ENCODE assay signal across 7 cellular contexts in the genomic region with DNA sequence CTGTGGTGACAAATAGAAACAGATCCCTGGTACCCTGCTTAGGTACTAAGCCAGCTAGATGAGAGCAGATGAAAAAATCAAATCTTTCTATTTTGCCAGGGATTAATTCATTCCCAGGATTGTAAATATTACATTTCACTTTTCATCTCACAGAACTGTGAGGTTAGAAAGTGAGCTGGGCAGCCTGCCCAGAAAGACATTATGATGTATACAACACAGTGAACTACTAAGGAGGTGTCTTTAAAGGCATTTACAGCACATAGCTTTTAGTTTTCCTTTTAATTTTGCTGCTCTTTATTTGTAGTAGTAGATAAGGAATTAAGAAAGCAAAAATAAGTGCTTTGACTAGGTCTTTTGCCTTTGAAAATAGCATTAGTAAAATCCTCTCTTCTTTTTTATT.
A peak's percentile ranks its signal among the peaks of the same experiment; 100 is the strongest.
DNase-seq lines count a peak whose midpoint lies in the region; ATAC-seq, FAIRE-seq and TF ChIP-seq lines count a peak whose summit lies in the region.
"Not testable (repeated sequence)": the region's sequence is repeated elsewhere in the genome, so short reads cannot be mapped to it uniquely, and the experiment has no call there.

No MANE protein-coding gene starts in this region.

- not testable (repeated sequence) for TF ChIP-seq POLR2A in K562 (conservative IDR thresholded peaks at IDR 0.05)

- H3K9me1 ChIP-seq in K562 (ENCODE audit: control insufficient read depth, insufficient read depth, low read length): not testable (repeated sequence)

- peak; percentile 25 for DNase-seq in A673 (ENCODE audit: low spot score)
- DNase-seq in HFF-Myc (ENCODE audit: extremely low read depth, low read depth): peak; percentile 9
- DNase-seq in NCI-H2081 (lab: John Stamatoyannopoulos, UW): peak; percentile 0 to 6
- DNase-seq in activated T-helper 1 cell treated with anti-CD3 and anti-CD28 coated beads, Interleukin-12 subunit alpha, Interleukin-12 subunit beta, Interleukin-2, Interleukin-4 antibody, amounts not matched to agents 30 ng/mL and 10 ng/mL and 1 ng/mL, durations not matched to agents 14 hours and 24 hours and 36 hours (ENCODE audit: low spot score); K562 (ENCODE audit: extremely low read depth in 1 of 4, low spot score in 3 of 4): not testable (repeated sequence)
- DNase-seq in fibroblast of mammary gland (ENCODE audit: low read depth): peak; percentile 5
- peak; percentile 66 for DNase-seq in iris pigment epithelial cell (ENCODE audit: low read depth)

- intact Hi-C loops in A673 (cut with micrococcal nuclease; ENCODE audit: unreplicated experiment); activated T-helper 1 cell treated with anti-CD3 and anti-CD28 coated beads, Interleukin-12 subunit alpha, Interleukin-12 subunit beta, Interleukin-2, Interleukin-4 antibody, amounts not matched to agents 30 ng/mL and 10 ng/mL and 1 ng/mL, durations not matched to agents 14 hours and 24 hours and 36 hours (cut with micrococcal nuclease); K562 (cut with micrococcal nuclease): not testable (repeated sequence)

- not testable (repeated sequence) for TF ChIP-seq EP300 in K562 (IDR thresholded peaks at IDR 0.05; ENCODE audit: low read length)

- not testable (repeated sequence) for H4K20me1 ChIP-seq in K562 (replicated peaks; ENCODE audit: control insufficient read depth, insufficient read depth, low read length)

- H3K4me1 ChIP-seq in A673 (ENCODE audit: insufficient read depth, low read length, poor library complexity, severe bottlenecking); K562 (replicated peaks in 1 of 2; ENCODE audit: control insufficient read depth in 2 of 2, insufficient read depth in 2 of 2, low read length in 2 of 2): not testable (repeated sequence)

- BruUV-seq in A673 (replicated peaks; lab: Mats Ljungman, UMichigan); K562 (replicated peaks; lab: Mats Ljungman, UMichigan): not testable (repeated sequence)

- peak overlapping the region; percentile 71 for H3K27ac Mint-ChIP-seq in activated T-helper 1 cell treated with anti-CD3 and anti-CD28 coated beads, Interleukin-12 subunit alpha, Interleukin-12 subunit beta, Interleukin-2, Interleukin-4 antibody, amounts not matched to agents 30 ng/mL and 10 ng/mL and 1 ng/mL, durations not matched to agents 14 hours and 24 hours and 36 hours

- not testable (repeated sequence) for H3K79me2 ChIP-seq in K562 (ENCODE audit: control insufficient read depth, insufficient read depth, low read length)

- H3K4me3 Mint-ChIP-seq in activated T-helper 1 cell treated with anti-CD3 and anti-CD28 coated beads, Interleukin-12 subunit alpha, Interleukin-12 subunit beta, Interleukin-2, Interleukin-4 antibody, amounts not matched to agents 30 ng/mL and 10 ng/mL and 1 ng/mL, durations not matched to agents 14 hours and 24 hours and 36 hours: not testable (repeated sequence)

- H3K9ac ChIP-seq in K562 (ENCODE audit: insufficient read depth in 1 of 2, low read depth in 2 of 2, low read length in 2 of 2): not testable (repeated sequence)

- H2AFZ ChIP-seq in K562 (ENCODE audit: low read depth, low read length): not testable (repeated sequence)

- CTCF ChIA-PET in A673 (lab: Charles Lee); K562 (lab: Yijun Ruan, JAX; ENCODE audit: low intra/inter-chr PET ratio): not testable (repeated sequence)

- not testable (repeated sequence) for TF ChIP-seq RAD21 in K562 (CRISPR knock-in tag; conservative IDR thresholded peaks at IDR 0.05 in 1 of 2, IDR thresholded peaks at IDR 0.05 in 1 of 2)

- peaks cover 18% of the 10 kb centered on the region for H3K9me3 Mint-ChIP-seq in activated T-helper 1 cell treated with anti-CD3 and anti-CD28 coated beads, Interleukin-12 subunit alpha, Interleukin-12 subunit beta, Interleukin-2, Interleukin-4 antibody, amounts not matched to agents 30 ng/mL and 10 ng/mL and 1 ng/mL, durations not matched to agents 14 hours and 24 hours and 36 hours

- in situ Hi-C loops in K562 (cut with MboI): not testable (repeated sequence)

- H3K4me1 Mint-ChIP-seq in activated T-helper 1 cell treated with anti-CD3 and anti-CD28 coated beads, Interleukin-12 subunit alpha, Interleukin-12 subunit beta, Interleukin-2, Interleukin-4 antibody, amounts not matched to agents 30 ng/mL and 10 ng/mL and 1 ng/mL, durations not matched to agents 14 hours and 24 hours and 36 hours (ENCODE audit: low read depth): peaks cover 35% of the 10 kb centered on the region

- H3K4me3 ChIP-seq in A673 (ENCODE audit: low read depth, low read length, poor library complexity, severe bottlenecking); HFF-Myc (replicated peaks; ENCODE audit: low read depth, low read length); K562; fibroblast of mammary gland (ENCODE audit: control insufficient read depth, low read depth, low read length): not testable (repeated sequence)

- H3K36me3 Mint-ChIP-seq in activated T-helper 1 cell treated with anti-CD3 and anti-CD28 coated beads, Interleukin-12 subunit alpha, Interleukin-12 subunit beta, Interleukin-2, Interleukin-4 antibody, amounts not matched to agents 30 ng/mL and 10 ng/mL and 1 ng/mL, durations not matched to agents 14 hours and 24 hours and 36 hours (ENCODE audit: low read depth): peaks cover 18% of the 10 kb centered on the region

- H3K27me3 ChIP-seq in A673 (replicated peaks; ENCODE audit: insufficient read depth, low read depth, low read length, poor library complexity); K562 (ENCODE audit: control insufficient read depth in 2 of 2, insufficient read depth in 2 of 2, low read length in 2 of 2): not testable (repeated sequence)

- H3K27me3 Mint-ChIP-seq in activated T-helper 1 cell treated with anti-CD3 and anti-CD28 coated beads, Interleukin-12 subunit alpha, Interleukin-12 subunit beta, Interleukin-2, Interleukin-4 antibody, amounts not matched to agents 30 ng/mL and 10 ng/mL and 1 ng/mL, durations not matched to agents 14 hours and 24 hours and 36 hours (ENCODE audit: insufficient read depth): not testable (repeated sequence)

- H3K27ac ChIP-seq in A673 (ENCODE audit: low read depth, low read length, poor library complexity, severe bottlenecking); K562 (ENCODE audit: extremely low read depth, low read depth, low read length): not testable (repeated sequence)

- not testable (repeated sequence) for H3K4me2 ChIP-seq in K562 (ENCODE audit: insufficient read depth, low read length)

- not testable (repeated sequence) for ATAC-seq in K562

- FAIRE-seq in K562 (lab: Jason Lieb, UNC): peak; percentile 87

- POLR2A ChIA-PET in A673 (lab: Charles Lee; ENCODE audit: low non-redundant PET): interaction anchor here (0.7 kb wide), 1 partner anchor 57 kb away, joined by 3 read pairs; no protein-coding TSS in a partner anchor
- POLR2A ChIA-PET in K562 (lab: Yijun Ruan, JAX): not testable (repeated sequence)

- H3K9me3 ChIP-seq in A673 (ENCODE audit: low read depth, low read length, poor library complexity, severe bottlenecking); K562 (replicated peaks; ENCODE audit: control insufficient read depth, insufficient read depth, low read depth, low read length): not testable (repeated sequence)

- not testable (repeated sequence) for H3K36me3 ChIP-seq in A673 (ENCODE audit: insufficient read depth, low read length, poor library complexity, severe bottlenecking); K562 (ENCODE audit: control insufficient read depth, insufficient read depth, low read length)

- not testable (repeated sequence) for TF ChIP-seq CTCF in A673 (conservative IDR thresholded peaks at IDR 0.05; ENCODE audit: low read depth, low read length); HFF-Myc (IDR thresholded peaks at IDR 0.05; ENCODE audit: low read depth, low read length, missing control alignments); K562 (IDR thresholded peaks at IDR 0.05 in 2 of 3, conservative IDR thresholded peaks at IDR 0.05 in 1 of 3; ENCODE audit: insufficient read depth in 2 of 3, low read depth in 1 of 3, low read length in 3 of 3); fibroblast of mammary gland (conservative IDR thresholded peaks at IDR 0.05; ENCODE audit: control insufficient read depth, insufficient read depth, low read depth, low read length)
